ENCODE assay signal across 18 cellular contexts in genomic region chr11:48125866-48126265, GRCh38.
DNase-seq lines count a peak whose midpoint lies in the region; ATAC-seq and TF ChIP-seq lines count a peak whose summit lies in the region.
"Had no signal": no experiment of that assay in that cellular context is flagged by ENCODE, and none has a peak within 500 bp of the region (broad histone marks: within the 10 kb centered on the region; RNA-seq: fewer than 3 reads in every experiment).

No MANE protein-coding gene starts in this region.

- H3K27ac ChIP-seq in esophagus muscularis mucosa (replicated peaks in 1 of 4): no peak overlapping the region
- H3K27ac ChIP-seq: GM23248 had no signal

- no peaks in the 10 kb centered on the region for H3K9me3 ChIP-seq in esophagus muscularis mucosa

- WGBS in esophagus muscularis mucosa: 85% methylated on average over 6 of the region's 6 CpGs

- no peak for TF ChIP-seq CTCF in esophagus muscularis mucosa (IDR thresholded peaks at IDR 0.05)

- H3K27me3 ChIP-seq in H7 (ENCODE audit: control insufficient read depth, insufficient read depth, low read length) (no peaks in the 10 kb centered on the region), esophagus muscularis mucosa (no peaks in the 10 kb centered on the region)

- no peaks in the 10 kb centered on the region for H3K9me3 Mint-ChIP-seq in stimulated activated effector memory CD8-positive, alpha-beta T cell treated with anti-CD3 and anti-CD28 coated beads, Interleukin-12 subunit alpha, Interleukin-12 subunit beta, amount 100 ng/mL, for 72 hours
- H3K9me3 Mint-ChIP-seq: CD8-positive, alpha-beta T cell had no signal

- intact Hi-C loops in esophagus muscularis mucosa (cut with DNase I): no loop called here

- peaks cover 99% of the 10 kb centered on the region for H3K36me3 Mint-ChIP-seq in stimulated activated effector memory CD8-positive, alpha-beta T cell treated with anti-CD3 and anti-CD28 coated beads, Interleukin-12 subunit alpha, Interleukin-12 subunit beta, amount 100 ng/mL, for 72 hours

- no peak for TF ChIP-seq POLR2A in esophagus muscularis mucosa (IDR thresholded peaks at IDR 0.05; ENCODE audit: low read depth)

- H3K4me3 Mint-ChIP-seq in stimulated activated effector memory CD8-positive, alpha-beta T cell treated with anti-CD3 and anti-CD28 coated beads, Interleukin-12 subunit alpha, Interleukin-12 subunit beta, amount 100 ng/mL, for 72 hours: no peak overlapping the region
- H3K4me3 Mint-ChIP-seq: CD8-positive, alpha-beta T cell had no signal

- H3K4me1 Mint-ChIP-seq in stimulated activated effector memory CD8-positive, alpha-beta T cell treated with anti-CD3 and anti-CD28 coated beads, Interleukin-12 subunit alpha, Interleukin-12 subunit beta, amount 100 ng/mL, for 72 hours: peaks cover 36% of the 10 kb centered on the region

- H3K4me1 ChIP-seq in esophagus muscularis mucosa: no peaks in the 10 kb centered on the region

- no peak overlapping the region for H3K4me3 ChIP-seq in H7 (ENCODE audit: insufficient read depth, low read depth, low read length)
- H3K4me3 ChIP-seq in esophagus muscularis mucosa: no peak overlapping the region
- H3K4me3 ChIP-seq: GM12878, GM23248 had no signal

- peak overlapping the region; percentile 32 for H3K27ac Mint-ChIP-seq in stimulated activated effector memory CD8-positive, alpha-beta T cell treated with anti-CD3 and anti-CD28 coated beads, Interleukin-12 subunit alpha, Interleukin-12 subunit beta, amount 100 ng/mL, for 72 hours
- H3K27ac Mint-ChIP-seq: CD8-positive, alpha-beta T cell had no signal

- peaks cover 3% of the 10 kb centered on the region for H3K36me3 ChIP-seq in H7 (replicated peaks; ENCODE audit: control insufficient read depth, insufficient read depth, low read length)
- H3K36me3 ChIP-seq in esophagus muscularis mucosa: peaks cover 0 to 53% (median 20%) of the 10 kb centered on the region in 4 donors

- no peak for TF ChIP-seq EP300 in esophagus muscularis mucosa (IDR thresholded peaks at IDR 0.05)

- peak; percentile 32 for DNase-seq in activated CD8-positive, alpha-beta memory T cell treated with anti-CD3 and anti-CD28 coated beads for 24 hours
- DNase-seq in activated CD8-positive, alpha-beta memory T cell treated with anti-CD3 and anti-CD28 coated beads, Interleukin-2, amount 50 U/mL, for 48 hours: no peak
- DNase-seq in H7: peak; percentile 36
- peak; percentile 57 for DNase-seq in esophagus muscularis mucosa (ENCODE audit: extremely low spot score)
- DNase-seq in stimulated activated effector memory CD8-positive, alpha-beta T cell treated with anti-CD3 and anti-CD28 coated beads, Interleukin-12 subunit alpha, Interleukin-12 subunit beta, amount 100 ng/mL, for 72 hours (ENCODE audit: low spot score in 2 of 2): no peak
- no peak for DNase-seq in DMS 273 treated with DMSO at 0.1 percent for 48 hours (lab: John Stamatoyannopoulos, UW)
- DNase-seq in HuH-7.5 (ENCODE audit: low spot score): no peak
- DNase-seq: Calu3; CD8-positive, alpha-beta T cell; DMS53; EL; GM23248; KG1; MV-4-11; NCI-H1694 treated with DMSO at 0.1 percent for 48 hours; SHP77 had no signal

- ATAC-seq in stimulated activated effector memory CD8-positive, alpha-beta T cell treated with anti-CD3 and anti-CD28 coated beads, Interleukin-12 subunit alpha, Interleukin-12 subunit beta, amount 100 ng/mL, for 72 hours: no peak
- ATAC-seq: CD8-positive, alpha-beta T cell; GM12878; HepG2 had no signal

Comparison
In these comparisons a context has a peak if more than half of its experiments do, and no peak if none do; other contexts are left out.
1. DNase-seq: peak in activated CD8-positive, alpha-beta memory T cell treated with anti-CD3 and anti-CD28 coated beads for 24 hours (single experiment), H7 (single experiment) and esophagus muscularis mucosa (single experiment); none in activated CD8-positive, alpha-beta memory T cell treated with anti-CD3 and anti-CD28 coated beads, Interleukin-2, amount 50 U/mL, for 48 hours (single experiment), stimulated activated effector memory CD8-positive, alpha-beta T cell treated with anti-CD3 and anti-CD28 coated beads, Interleukin-12 subunit alpha, Interleukin-12 subunit beta, amount 100 ng/mL, for 72 hours (0 of 2), DMS 273 treated with DMSO at 0.1 percent for 48 hours (single experiment) and HuH-7.5 (single experiment).